In the genomic region with DNA sequence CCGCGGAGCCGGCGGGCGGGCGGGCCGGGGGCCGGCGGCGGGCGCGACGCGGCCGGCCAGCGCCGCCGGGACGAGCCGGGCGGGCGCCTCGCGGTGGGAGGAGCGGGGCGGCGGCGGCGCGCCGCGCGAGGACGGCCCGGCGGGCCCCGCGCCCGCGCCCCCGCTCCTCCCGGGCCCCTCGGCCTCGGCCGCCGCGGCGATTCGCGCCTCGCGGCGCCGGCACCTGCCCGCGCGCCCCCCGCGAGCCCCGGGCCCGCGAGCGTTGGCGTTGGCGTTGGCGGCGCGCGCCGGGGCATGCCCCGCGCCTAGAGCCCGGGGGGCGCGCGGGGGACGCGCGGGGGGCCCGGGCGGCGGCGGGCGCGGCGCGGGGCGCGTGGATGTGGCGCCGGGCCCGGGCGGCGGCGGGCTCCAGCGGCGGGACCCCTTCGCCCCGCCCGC, we compare ENCODE assay signal across 8 cellular contexts. TPM values are rescaled to one million over a fixed set of nuclear protein-coding genes. Genes with fewer than 3 reads are reported as not detected.
DNase-seq lines count a peak whose midpoint lies in the region; FAIRE-seq and TF ChIP-seq lines count a peak whose summit lies in the region.

A gene (plus strand): TSS at position 163 of the 438 bp plus-strand sequence. CDS start 448 bp downstream, outside the sequence.

- no peaks in the 10 kb centered on the region for H3K9me3 ChIP-seq in iPS-15b (ENCODE audit: control insufficient read depth, insufficient read depth, low read length)
- no peaks in the 10 kb centered on the region for H3K9me3 ChIP-seq in spleen

- peak within 1 kb of the TSS; percentile 91 for H3K4me3 ChIP-seq in iPS-15b (ENCODE audit: low read depth, low read length)
- peak within 1 kb of the TSS; percentile 69 to 90 (median 74) for H3K4me3 ChIP-seq in spleen

- WGBS in adipose tissue, 3 donors: 0 to 1% (median 0%) methylated on average over 5 to 58 of the region's 100 CpGs
- 0 to 1% (median 1%) methylated on average over 6 to 100 of the region's 100 CpGs; no CpG with 5 or more reads in 2 of the 5 donors for WGBS in spleen, 5 donors

- TF ChIP-seq POLR2A in spleen (IDR thresholded peaks at IDR 0.05): no peak

- peak within 1 kb of the TSS; percentile 89 for H3K9ac ChIP-seq in iPS-15b (ENCODE audit: low read depth, low read length)

- no peaks in the 10 kb centered on the region for H3K27me3 ChIP-seq in iPS-15b (ENCODE audit: control insufficient read depth, insufficient read depth, low read length)
- peaks cover 0 to 8% (median 0%) of the 10 kb centered on the region in 7 donors for H3K27me3 ChIP-seq in spleen (replicated peaks in 1 of 7)

- no peak for FAIRE-seq in RCC 7860 (lab: Jason Lieb, UNC)

- peaks cover 4% of the 10 kb centered on the region for H3K36me3 ChIP-seq in iPS-15b (ENCODE audit: control insufficient read depth, insufficient read depth, low read length)
- H3K36me3 ChIP-seq in spleen: no peaks in the 10 kb centered on the region

- TF ChIP-seq CTCF in spleen (IDR thresholded peaks at IDR 0.05 in 8 of 11, conservative IDR thresholded peaks at IDR 0.05 in 3 of 11) (no peak), GM20000 (IDR thresholded peaks at IDR 0.05; ENCODE audit: extremely low read depth, missing control alignments) (no peak)

- intact Hi-C loops in spleen (cut with DNase I; ENCODE audit: low total_unique reads): no loop called here

- H3K27ac ChIP-seq in adipose tissue (ENCODE audit: low read depth, low read length) (peak within 1 kb of the TSS; percentile 83), spleen (peak within 1 kb of the TSS; percentile 90 to 99 (median 97))

- H3K4me1 ChIP-seq in iPS-15b (ENCODE audit: control insufficient read depth, insufficient read depth, low read length) (peaks cover 6% of the 10 kb centered on the region), spleen (peaks cover 40 to 71% (median 59%) of the 10 kb centered on the region in 6 donors)

- DNase-seq in HT-29 (ENCODE audit: low spot score): no peak
- DNase-seq in spleen: no peak
- no peak for DNase-seq in SK-N-DZ (ENCODE audit: low spot score)
- DNase-seq in GM20000 (ENCODE audit: low spot score): no peak
- no peak for DNase-seq in RCC 7860 (ENCODE audit: low spot score)
- DNase-seq in DMS79 treated with DMSO at 0.1 percent for 48 hours (lab: John Stamatoyannopoulos, UW): no peak

RNA-seq across cellular contexts. Expression of the gene that starts here (rescaled TPM):
- total RNA-seq in HT-29 (2014; rRNA removed; shearing (Covaris generic)): 12.1 and 15.2 TPM in 2 replicates
- polyA plus RNA-seq in adipose tissue (10 to 100 TPM in 2 of 3 donors, 1 to 10 TPM in 1; 9.5 to 69.2 (median 36.3) TPM), spleen (10 to 100 TPM in 1 of 3 donors, 1 to 10 TPM in 2; 4.4 to 16.8 (median 6.5) TPM)
- total RNA-seq in spleen: 10 to 100 TPM; 47.4 to 100.0 (median 64.0) TPM
- polyA plus RNA-seq in SK-N-DZ (2014; cell fraction: cytosol; rRNA removed): 2.4 and 3.1 TPM in 2 replicates
- 1.2 and 7.3 TPM in 2 replicates for polyA plus RNA-seq in SK-N-DZ (2014; cell fraction: nucleus; rRNA removed)
